ENCODE assay signal across 1 cellular context in the genomic region with DNA sequence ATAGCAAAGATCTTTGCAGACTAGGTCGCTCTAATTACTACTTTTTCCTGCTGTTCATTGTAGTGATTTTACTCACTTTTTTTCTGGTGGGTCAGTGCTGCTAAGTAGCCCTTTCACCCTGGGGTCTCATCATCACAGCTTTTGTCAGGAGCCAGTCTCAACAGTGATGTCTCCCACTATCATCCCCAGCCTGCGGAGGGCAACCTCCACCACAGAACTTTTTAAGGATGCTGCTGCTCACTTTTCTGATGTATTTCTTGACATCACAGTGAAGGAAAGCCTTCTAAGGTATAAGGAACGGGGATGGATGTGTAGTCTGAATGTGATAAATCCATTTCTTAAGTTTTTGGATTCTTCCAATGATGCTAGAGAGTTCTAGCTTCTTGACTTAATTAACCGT.
TF ChIP-seq lines count a peak whose summit lies in the region.

No MANE protein-coding gene starts in this region.

TF ChIP-seq in H1, 55 proteins besides CTCF, POLR2A, EP300 and RAD21 (continued from another document):
- TF ChIP-seq PHF8 (conservative IDR thresholded peaks at IDR 0.05; ENCODE audit: low read depth, low read length): no peak
